In the genomic region with DNA sequence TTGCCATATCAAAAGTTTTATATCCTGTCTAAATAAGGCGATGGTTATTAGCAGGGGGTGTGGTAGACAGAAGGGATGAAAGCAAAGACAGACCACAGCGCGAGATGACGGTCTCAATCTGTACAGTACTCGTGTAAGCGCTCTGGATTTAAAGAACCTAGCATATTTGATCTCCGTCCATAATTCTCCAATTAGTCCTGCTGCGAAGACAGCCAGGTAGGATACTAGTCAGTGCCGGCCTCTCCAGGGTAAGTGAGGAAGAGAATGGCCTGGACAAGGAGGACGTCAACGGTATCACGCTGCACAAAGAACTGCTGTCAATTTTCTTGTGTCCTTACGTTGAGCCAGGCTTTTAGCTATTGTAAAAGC, we compare ENCODE assay signal across 8 cellular contexts. TPM values are rescaled to one million over a fixed set of nuclear protein-coding genes. Genes with fewer than 3 reads are reported as not detected.
DNase-seq lines count a peak whose midpoint lies in the region; ATAC-seq and TF ChIP-seq lines count a peak whose summit lies in the region.

No MANE protein-coding gene starts in this region.

- peak overlapping the region; percentile 87 for H3K4me3 ChIP-seq in Karpas-422 (ENCODE audit: low read length)
- H3K4me3 ChIP-seq in adipocyte (ENCODE audit: low read length) = peak overlapping the region; percentile 97
- peak overlapping the region; percentile 76 for H3K4me3 ChIP-seq in left lung

- H3K79me2 ChIP-seq in Karpas-422 (ENCODE audit: low read length) = peaks cover 51% of the 10 kb centered on the region

- H3K4me2 ChIP-seq in Karpas-422 (ENCODE audit: low read depth, low read length, poor library complexity, severe bottlenecking) = peak overlapping the region; percentile 89

- H3K4me1 ChIP-seq in Karpas-422 (ENCODE audit: low read length) = peaks cover 26% of the 10 kb centered on the region
- H3K4me1 ChIP-seq in adipocyte (ENCODE audit: control insufficient read depth, insufficient read depth, low read length) = peaks cover 9% of the 10 kb centered on the region
- peaks cover 0 to 18% of the 10 kb centered on the region in 2 donors for H3K4me1 ChIP-seq in left lung

- ATAC-seq in GM19397 (IDR thresholded peaks at IDR 0.05; ENCODE audit: unreplicated experiment) (peak; percentile 2), left lung (peak; percentile 20), HG02840 (IDR thresholded peaks at IDR 0.05; ENCODE audit: low FRiP score, unreplicated experiment) (no peak)

- peak overlapping the region; percentile 94 for H3K9ac ChIP-seq in Karpas-422 (ENCODE audit: low read length)
- peak overlapping the region; percentile 87 for H3K9ac ChIP-seq in adipocyte (ENCODE audit: low read length)

- H2AFZ ChIP-seq in Karpas-422 (ENCODE audit: low read length) = peak overlapping the region; percentile 60; the same call in 1 of the 2 replicates

- peaks cover 27% of the 10 kb centered on the region; the same call in 1 of the 2 replicates for H3K36me3 ChIP-seq in Karpas-422 (ENCODE audit: insufficient read depth, low read length)
- H3K36me3 ChIP-seq in adipocyte (ENCODE audit: control insufficient read depth, insufficient read depth, low read length, severe bottlenecking) = no peaks in the 10 kb centered on the region
- H3K36me3 ChIP-seq in left lung = no peaks in the 10 kb centered on the region

- H4K20me1 ChIP-seq in Karpas-422 (ENCODE audit: insufficient read depth, low read depth, low read length) = no peaks in the 10 kb centered on the region

- TF ChIP-seq CTCF in left lung (IDR thresholded peaks at IDR 0.05) = no peak

- intact Hi-C loops in left lung (cut with DNase I) = loop anchor here in 1 of 2 donors (10.0 kb wide), 1 partner anchor 71 kb away; no protein-coding TSS in a partner anchor

- no peaks in the 10 kb centered on the region for H3K9me2 ChIP-seq in Karpas-422 (replicated peaks; ENCODE audit: insufficient read depth, low read length)

- H3K27ac ChIP-seq in Karpas-422 (ENCODE audit: low read length) (peak overlapping the region; percentile 91), left lung (peak overlapping the region in 1 of 2 donors; percentile 95)

- DNase-seq in Daoy (ENCODE audit: low read depth) (peak; percentile 13), Karpas-422 (peak; percentile 71), adipocyte (ENCODE audit: low read depth) (peak; percentile 45), left lung (no peak), ureter (ENCODE audit: low spot score) (no peak)
- DNase-seq in effector CD8-positive, alpha-beta T cell (lab: John Stamatoyannopoulos, UW) = no peak

- H3K9me3 ChIP-seq in Karpas-422 (ENCODE audit: low read length) = no peaks in the 10 kb centered on the region
- no peaks in the 10 kb centered on the region for H3K9me3 ChIP-seq in adipocyte (ENCODE audit: control insufficient read depth, low read length)
- no peaks in the 10 kb centered on the region for H3K9me3 ChIP-seq in left lung

- H3K27me3 ChIP-seq in Karpas-422 (ENCODE audit: low read length) (no peaks in the 10 kb centered on the region), adipocyte (replicated peaks; ENCODE audit: control insufficient read depth, insufficient read depth, low read length) (no peaks in the 10 kb centered on the region), left lung (no peaks in the 10 kb centered on the region)

RNA-seq across cellular contexts. Expression of a gene that starts 0.7 kb away (rescaled TPM):
- 13.3 and 14.6 TPM in 2 replicates for total RNA-seq in Daoy (2014; rRNA removed; shearing (Covaris generic))
- total RNA-seq in Karpas-422 (2014; rRNA removed; shearing (Covaris generic); ENCODE audit: low replicate concordance) = 11.6 and 22.4 TPM in 2 replicates
- total RNA-seq in left lung (1 to 10 TPM; 2.7 to 3.3 TPM), ureter (0.78 TPM)

Comparison
In these comparisons a context has a peak if more than half of its experiments do, and no peak if none do; other contexts are left out.
1. DNase-seq: peak in Daoy (single experiment), Karpas-422 (single experiment) and adipocyte (single experiment); none in left lung (0 of 2), effector CD8-positive, alpha-beta T cell (single experiment) and ureter (single experiment).
2. Peak in every context shown above with its lines, with median percentiles within 50 percentile points of each other: H3K4me3 ChIP-seq.